Comparison of ENCODE assay signal across 8 cellular contexts in genomic region chr1:144412491-144413403, GRCh38. TPM values are rescaled to one million over a fixed set of nuclear protein-coding genes. Genes with fewer than 3 reads are reported as not detected.
A peak's percentile ranks its signal among the peaks of the same experiment; 100 is the strongest.
DNase-seq lines count a peak whose midpoint lies in the region; ATAC-seq, FAIRE-seq and TF ChIP-seq lines count a peak whose summit lies in the region.
"Not testable (repeated sequence)": the region's sequence is repeated elsewhere in the genome, so short reads cannot be mapped to it uniquely, and the experiment has no call there.

No MANE protein-coding gene starts in this region.

- not testable (repeated sequence) for H3K36me3 ChIP-seq in adipocyte (ENCODE audit: control insufficient read depth, insufficient read depth, low read length, severe bottlenecking); cardiac muscle cell; osteoblast (ENCODE audit: insufficient read depth, low read length)

- TF ChIP-seq POLR2A in GM12891 (IDR thresholded peaks at IDR 0.05; ENCODE audit: low read depth, low read length) = peak; percentile 99

- not testable (repeated sequence) for H3K9me3 ChIP-seq in adipocyte (ENCODE audit: control insufficient read depth, low read length); cardiac muscle cell (ENCODE audit: low read depth); osteoblast (ENCODE audit: low read depth, low read length)

- H3K79me2 ChIP-seq in osteoblast (ENCODE audit: insufficient read depth, low read length) = not testable (repeated sequence)

- H2AFZ ChIP-seq in osteoblast (ENCODE audit: low read length) = not testable (repeated sequence)

- peak overlapping the region; percentile 67 for H3K4me2 ChIP-seq in osteoblast (ENCODE audit: insufficient read depth, low read length)

- TF ChIP-seq CTCF in cardiac muscle cell (IDR thresholded peaks at IDR 0.05; ENCODE audit: low read depth, low read length); osteoblast (IDR thresholded peaks at IDR 0.05; ENCODE audit: extremely low read depth, low read depth, low read length): not testable (repeated sequence)

- peak overlapping the region; percentile 69 for H3K9ac ChIP-seq in adipocyte (ENCODE audit: low read length)

- peak; percentile 57 for DNase-seq in GM12891 (ENCODE audit: insufficient read length, low spot score)
- DNase-seq in NCI-H1417 treated with DMSO at 0.1 percent for 48 hours (lab: John Stamatoyannopoulos, UW) = peak; percentile 80
- DNase-seq in SW480 (ENCODE audit: low spot score) = peak; percentile 96
- DNase-seq in adipocyte (ENCODE audit: low read depth) = peak; percentile 77
- DNase-seq in cardiac muscle cell (ENCODE audit: low read depth in 1 of 2, low spot score in 1 of 2) = peak; percentile 85 to 99
- peak; percentile 95 for DNase-seq in osteoblast (ENCODE audit: insufficient read length, low spot score, missing footprints)
- DNase-seq in substantia nigra (lab: John Stamatoyannopoulos, UW) = peak in 38 of 49 donors; percentile 1 to 74 (median 47)

- not testable (repeated sequence) for FAIRE-seq in GM12891 (lab: Jason Lieb, UNC)

- H3K4me1 ChIP-seq in adipocyte (ENCODE audit: control insufficient read depth, insufficient read depth, low read length); cardiac muscle cell (ENCODE audit: low read depth); osteoblast (ENCODE audit: insufficient read depth, low read length): not testable (repeated sequence)

- peak overlapping the region; percentile 83 for H3K27ac ChIP-seq in cardiac muscle cell
- not testable (repeated sequence) for H3K27ac ChIP-seq in osteoblast (ENCODE audit: low read depth, low read length); substantia nigra (ENCODE audit: low read depth, low read length, poor library complexity, severe bottlenecking)

- ATAC-seq in HG02642 (IDR thresholded peaks at IDR 0.05; ENCODE audit: poor library complexity, unreplicated experiment) = peak; percentile 82

- H3K27me3 ChIP-seq in adipocyte (replicated peaks; ENCODE audit: control insufficient read depth, insufficient read depth, low read length); cardiac muscle cell; osteoblast (ENCODE audit: insufficient read depth, low read length): not testable (repeated sequence)

- H3K4me3 ChIP-seq in adipocyte (ENCODE audit: low read length) (peak overlapping the region; percentile 75), cardiac muscle cell (peak overlapping the region; percentile 40), osteoblast (ENCODE audit: insufficient read depth, low read length) (peak overlapping the region; percentile 49)

- H4K20me1 ChIP-seq in osteoblast (ENCODE audit: insufficient read depth, low read length) = not testable (repeated sequence)

TF ChIP-seq in GM12891, 5 proteins besides CTCF, POLR2A, EP300 and RAD21:
- TF ChIP-seq POLR2AphosphoS5 (IDR thresholded peaks at IDR 0.05; ENCODE audit: low read depth, low read length) (peak; percentile 99), SPI1 (IDR thresholded peaks at IDR 0.05; ENCODE audit: low read depth, low read length) (peak; percentile 60), POU2F2 (IDR thresholded peaks at IDR 0.05; ENCODE audit: low read depth, low read length) (peak; percentile 99), PAX5 (IDR thresholded peaks at IDR 0.05; ENCODE audit: insufficient read depth, low read length, severe bottlenecking) (peak; percentile 68), TAF1 (IDR thresholded peaks at IDR 0.05; ENCODE audit: low read depth, low read length) (peak; percentile 87)

RNA-seq across cellular contexts. Expression of gene PPIAL4E, which starts 39.3 kb away (rescaled TPM):
- polyA plus RNA-seq in GM12891 (2012; ENCODE audit: low read depth, missing spikeins) = not detected
- total RNA-seq in cardiac muscle cell (not detected in 2 replicates), osteoblast (not detected in 2 replicates)
- polyA plus RNA-seq in cardiac muscle cell = not detected in 2 replicates

RNA-seq across cellular contexts. Expression of gene NBPF15, which starts 48.7 kb away (rescaled TPM):
- 13.3 TPM for polyA plus RNA-seq in GM12891 (2012; ENCODE audit: low read depth, missing spikeins)
- total RNA-seq in cardiac muscle cell (18.5 and 23.9 TPM in 2 replicates), osteoblast (36.2 and 79.0 TPM in 2 replicates)
- polyA plus RNA-seq in cardiac muscle cell = 19.9 and 28.3 TPM in 2 replicates
